16 cellular contexts compared by ENCODE assay signal in the genomic region with DNA sequence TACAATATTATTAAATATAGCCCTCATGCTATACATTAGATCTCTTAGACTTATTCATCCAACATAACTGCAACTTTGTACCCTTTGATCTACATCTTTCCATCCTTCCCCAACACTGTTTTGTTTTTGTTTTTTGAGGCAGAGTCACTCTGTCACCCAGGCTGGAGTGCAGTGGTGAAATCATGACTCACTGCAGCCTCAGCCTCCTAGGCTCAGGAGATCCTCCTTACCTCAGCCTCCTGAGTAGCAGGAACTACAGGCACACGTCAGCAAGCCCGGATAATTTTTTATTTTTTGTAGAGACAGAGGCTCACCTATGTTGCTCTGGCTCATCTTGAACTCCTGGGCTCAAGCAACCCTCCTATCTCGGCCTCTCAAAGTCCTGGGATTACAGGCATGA. TPM values are rescaled to one million over a fixed set of nuclear protein-coding genes. Genes with fewer than 3 reads are reported as not detected.
DNase-seq lines count a peak whose midpoint lies in the region; ATAC-seq and TF ChIP-seq lines count a peak whose summit lies in the region.
"Had no signal": no experiment of that assay in that cellular context is flagged by ENCODE, and none has a peak within 500 bp of the region (broad histone marks: within the 10 kb centered on the region; RNA-seq: fewer than 3 reads in every experiment).

No MANE protein-coding gene starts in this region.

- H3K4me1 Mint-ChIP-seq in chondrocyte (ENCODE audit: low read depth) (peaks cover 21% of the 10 kb centered on the region), osteocyte (ENCODE audit: unreplicated experiment) (peaks cover 18% of the 10 kb centered on the region)
- peaks cover 4 to 11% (median 8%) of the 10 kb centered on the region in 4 donors for H3K4me1 Mint-ChIP-seq in naive thymus-derived CD8-positive, alpha-beta T cell

- intact Hi-C loops in lower leg skin (cut with DNase I; ENCODE audit: low total_unique reads) = no loop called here

- no peaks in the 10 kb centered on the region for H3K9me3 Mint-ChIP-seq in chondrocyte (ENCODE audit: low read depth)
- no peaks in the 10 kb centered on the region for H3K9me3 Mint-ChIP-seq in osteocyte (ENCODE audit: unreplicated experiment)
- no peaks in the 10 kb centered on the region for H3K9me3 Mint-ChIP-seq in naive thymus-derived CD8-positive, alpha-beta T cell

- H3K4me3 ChIP-seq in lower leg skin (ENCODE audit: low read depth, poor library complexity, severe bottlenecking) = no peak overlapping the region

- H3K36me3 Mint-ChIP-seq in chondrocyte (ENCODE audit: low read depth) = peaks cover 29% of the 10 kb centered on the region
- peaks cover 29% of the 10 kb centered on the region for H3K36me3 Mint-ChIP-seq in osteocyte (ENCODE audit: unreplicated experiment)
- peaks cover 4 to 68% (median 25%) of the 10 kb centered on the region in 3 donors for H3K36me3 Mint-ChIP-seq in naive thymus-derived CD8-positive, alpha-beta T cell

- DNase-seq in ELR (ENCODE audit: low read depth) = peak; percentile 21
- peak; percentile 25 for DNase-seq in M059J (ENCODE audit: low read depth)
- no peak for DNase-seq in chondrocyte (ENCODE audit: low spot score)
- DNase-seq in osteocyte (ENCODE audit: extremely low spot score, unreplicated experiment) = no peak
- DNase-seq in naive thymus-derived CD8-positive, alpha-beta T cell = no peak
- DNase-seq in A172 (ENCODE audit: low spot score) = no peak
- no peak for DNase-seq in lower leg skin (ENCODE audit: low spot score in 2 of 2)
- DNase-seq: C1 segment of cervical spinal cord; DMS53; HCEC 1CT; NCI-H1048; NCI-H2107; NCI-H526 treated with DMSO at 0.1 percent for 48 hours; NK-92 treated with Interleukin-12 subunit alpha and Interleukin-12 subunit beta, amount 100 ng/mL, for 24 hours; OCI-M1 had no signal

- no peaks in the 10 kb centered on the region for H3K27me3 Mint-ChIP-seq in chondrocyte (ENCODE audit: low read depth)
- no peaks in the 10 kb centered on the region for H3K27me3 Mint-ChIP-seq in osteocyte (ENCODE audit: unreplicated experiment)
- H3K27me3 Mint-ChIP-seq in naive thymus-derived CD8-positive, alpha-beta T cell = no peaks in the 10 kb centered on the region
- H3K27me3 Mint-ChIP-seq: IgD-negative memory B cell had no signal

- POLR2A ChIA-PET in naive thymus-derived CD8-positive, alpha-beta T cell (lab: Charles Lee) = no interaction called here

- H3K27ac Mint-ChIP-seq in chondrocyte (ENCODE audit: unreplicated experiment) = peak overlapping the region; percentile 3
- H3K27ac Mint-ChIP-seq in osteocyte (ENCODE audit: unreplicated experiment) = peak overlapping the region; percentile 25
- peak overlapping the region in 1 of 10 donors; percentile 44 for H3K27ac Mint-ChIP-seq in naive thymus-derived CD8-positive, alpha-beta T cell
- H3K27ac Mint-ChIP-seq: IgD-negative memory B cell had no signal

- 92 to 97% methylated on average over 3 of the region's 3 CpGs for WGBS in lower leg skin, 2 donors

- no peak for TF ChIP-seq CTCF in chondrocyte (IDR thresholded peaks at IDR 0.05)
- no peak for TF ChIP-seq CTCF in osteocyte (IDR thresholded peaks at IDR 0.05)
- no peak for TF ChIP-seq CTCF in lower leg skin (IDR thresholded peaks at IDR 0.05)

- TF ChIP-seq POLR2A in lower leg skin (IDR thresholded peaks at IDR 0.05) = no peak

- H3K4me3 Mint-ChIP-seq in chondrocyte (ENCODE audit: unreplicated experiment) = no peak overlapping the region
- no peak overlapping the region for H3K4me3 Mint-ChIP-seq in osteocyte (ENCODE audit: unreplicated experiment)
- no peak overlapping the region for H3K4me3 Mint-ChIP-seq in naive thymus-derived CD8-positive, alpha-beta T cell
- H3K4me3 Mint-ChIP-seq: IgD-negative memory B cell had no signal

- no peak for ATAC-seq in naive thymus-derived CD8-positive, alpha-beta T cell

RNA-seq across cellular contexts. Expression of a gene that starts 53.3 kb away (rescaled TPM):
- total RNA-seq in M059J (2014; rRNA removed; shearing (Covaris generic)) = 43.8 and 71.4 TPM in 2 replicates
- total RNA-seq in chondrocyte (73.5 to 81.0 TPM (median 78.7 TPM) in 3 replicates), osteocyte (64.0 and 68.2 TPM in 2 replicates), lower leg skin (10 to 100 TPM; 36.0 to 53.6 (median 40.8) TPM)
- 10 to 100 TPM; 80.8 to 94.7 TPM for total RNA-seq in naive thymus-derived CD8-positive, alpha-beta T cell
- 10 to 100 TPM; 48.1 to 63.9 (median 58.3) TPM for polyA plus RNA-seq in naive thymus-derived CD8-positive, alpha-beta T cell
- total RNA-seq in A172 (2014; rRNA removed; shearing (Covaris generic)) = 96.1 and 135 TPM in 2 replicates

Comparison
In these comparisons a context has a peak if more than half of its experiments do, and no peak if none do; other contexts are left out.
1. DNase-seq: peak in ELR (single experiment) and M059J (single experiment); none in chondrocyte (single experiment), osteocyte (single experiment), naive thymus-derived CD8-positive, alpha-beta T cell (0 of 10), A172 (single experiment) and lower leg skin (0 of 2).